8 cellular contexts compared by ENCODE assay signal in genomic region chr10:3785251-3785848, GRCh38. TPM values are rescaled to one million over a fixed set of nuclear protein-coding genes. Genes with fewer than 3 reads are reported as not detected.
A peak's percentile ranks its signal among the peaks of the same experiment; 100 is the strongest.
DNase-seq lines count a peak whose midpoint lies in the region; ATAC-seq and TF ChIP-seq lines count a peak whose summit lies in the region.

No MANE protein-coding gene starts in this region.

- H3K36me3 ChIP-seq in PC-3 (ENCODE audit: low read depth, low read length) (peaks cover 40% of the 10 kb centered on the region), muscle layer of colon (ENCODE audit: insufficient read depth, low read length) (peaks cover 15% of the 10 kb centered on the region)

- no peaks in the 10 kb centered on the region for H3K9me3 ChIP-seq in PC-3 (ENCODE audit: low read length)
- H3K9me3 ChIP-seq in muscle layer of colon (ENCODE audit: low read length): no peaks in the 10 kb centered on the region

- in situ Hi-C loops in KBM-7 (cut with MboI; ENCODE audit: low pct_unique_long_range_greater_than_20kb, low sequenced_read_pairs): no loop called here

- H3K27me3 Mint-ChIP-seq in activated T-cell treated with anti-CD3 and anti-CD28 coated beads, Interleukin-2, amount 50 U/mL, for 24 hours: no peaks in the 10 kb centered on the region

- H2AFZ ChIP-seq in PC-3 (ENCODE audit: low read length): no peak overlapping the region

- peak; percentile 74 for DNase-seq in DMS79 treated with DMSO at 0.1 percent for 48 hours (lab: John Stamatoyannopoulos, UW)
- peak; percentile 98 for DNase-seq in KBM-7
- peak; percentile 91 for DNase-seq in PC-3
- peak; percentile 99 for DNase-seq in activated T-cell treated with anti-CD3 and anti-CD28 coated beads, Interleukin-2, amount 50 U/mL, for 24 hours
- DNase-seq in erythroblast (lab: John Stamatoyannopoulos, UW): peak; percentile 98 to 99
- peak; percentile 98 to 99 for DNase-seq in stimulated activated CD8-positive, alpha-beta memory T cell treated with anti-CD3 and anti-CD28 coated beads, Interleukin-7, amount 100 ng/mL, for 1 hour (ENCODE audit: low read depth in 2 of 2)

- POLR2A ChIA-PET in PC-3 (lab: Charles Lee; ENCODE audit: unreplicated experiment): interaction anchor here (0.5 to 1.5 kb wide), 20 partner anchors 8 to 979 kb away, joined by 3 to 25 read pairs (median 4); no protein-coding TSS in a partner anchor

- H4K20me1 ChIP-seq in PC-3 (ENCODE audit: low read length): peaks cover 38% of the 10 kb centered on the region

- peaks cover 7% of the 10 kb centered on the region for H3K9me3 Mint-ChIP-seq in activated T-cell treated with anti-CD3 and anti-CD28 coated beads, Interleukin-2, amount 50 U/mL, for 24 hours

- TF ChIP-seq POLR2A in erythroblast (IDR thresholded peaks at IDR 0.05; ENCODE audit: low read length): peak; percentile 97

- H3K9ac ChIP-seq in PC-3 (ENCODE audit: low read length) (peak overlapping the region; percentile 100), muscle layer of colon (ENCODE audit: low read length) (peak overlapping the region; percentile 95)

- ATAC-seq in GM21737 (IDR thresholded peaks at IDR 0.05; ENCODE audit: unreplicated experiment) (peak; percentile 72), PC-3 (peak; percentile 48)

- H3K27me3 ChIP-seq in PC-3 (ENCODE audit: low read length) (no peaks in the 10 kb centered on the region), muscle layer of colon (ENCODE audit: control insufficient read depth in 1 of 2, insufficient read depth in 2 of 2, low read length in 2 of 2) (no peaks in the 10 kb centered on the region)

- H3K27ac ChIP-seq in PC-3 (ENCODE audit: low read length) (peak overlapping the region; percentile 93), muscle layer of colon (ENCODE audit: low read depth, low read length) (peak overlapping the region; percentile 99)

- H3K79me2 ChIP-seq in PC-3 (ENCODE audit: low read length): peaks cover 53% of the 10 kb centered on the region

- CTCF ChIA-PET in PC-3 (lab: Charles Lee): interaction anchor here (1.0 kb wide), 1 partner anchor 44 kb away, joined by 3 read pairs; no protein-coding TSS in a partner anchor

- no TSS peak for BruUV-seq in PC-3 (replicated peaks; lab: Mats Ljungman, UMichigan)

- TF ChIP-seq CTCF in PC-3 (conservative IDR thresholded peaks at IDR 0.05; ENCODE audit: low read depth, low read length): no peak

- intact Hi-C loops in PC-3 (cut with micrococcal nuclease): loop anchor here (1.0 to 10.0 kb wide), 6 partner anchors 21 to 889 kb away; no protein-coding TSS in a partner anchor

- no peaks in the 10 kb centered on the region for H3K9me2 ChIP-seq in PC-3 (replicated peaks; ENCODE audit: low read length)

- H3K36me3 Mint-ChIP-seq in activated T-cell treated with anti-CD3 and anti-CD28 coated beads, Interleukin-2, amount 50 U/mL, for 24 hours (ENCODE audit: low read depth): peaks cover 44% of the 10 kb centered on the region

- H3K4me2 ChIP-seq in PC-3 (ENCODE audit: low read length): peak overlapping the region; percentile 95

- peak overlapping the region; percentile 87 for H3K4me3 Mint-ChIP-seq in activated T-cell treated with anti-CD3 and anti-CD28 coated beads, Interleukin-2, amount 50 U/mL, for 24 hours

- peaks cover 38% of the 10 kb centered on the region for H3K4me1 Mint-ChIP-seq in activated T-cell treated with anti-CD3 and anti-CD28 coated beads, Interleukin-2, amount 50 U/mL, for 24 hours (ENCODE audit: low read depth)

- H3K4me1 ChIP-seq in PC-3 (ENCODE audit: insufficient read depth, low read length) (peaks cover 23% of the 10 kb centered on the region), muscle layer of colon (ENCODE audit: insufficient read depth, low read length) (peaks cover 16% of the 10 kb centered on the region)

- peak overlapping the region; percentile 96 for H3K27ac Mint-ChIP-seq in activated T-cell treated with anti-CD3 and anti-CD28 coated beads, Interleukin-2, amount 50 U/mL, for 24 hours

- H3F3A ChIP-seq in PC-3 (ENCODE audit: low read length, unreplicated experiment): no peaks in the 10 kb centered on the region

- H3K4me3 ChIP-seq in PC-3 (ENCODE audit: low read length) (peak overlapping the region; percentile 96), muscle layer of colon (ENCODE audit: low read depth in 1 of 2, low read length in 2 of 2) (peak overlapping the region; percentile 66 to 84)

RNA-seq across cellular contexts. Expression of gene KLF6, which starts 0.3 kb away (rescaled TPM):
- total RNA-seq in PC-3 (2014; rRNA removed): 94.5 and 112 TPM in 2 replicates

Comparison
In these comparisons a context has a peak if more than half of its experiments do, and no peak if none do; other contexts are left out.
1. Peak in every context shown above with its lines: DNase-seq, ATAC-seq, H3K4me3 ChIP-seq and H3K27ac ChIP-seq.